8 cellular contexts compared by ENCODE assay signal in the genomic region with DNA sequence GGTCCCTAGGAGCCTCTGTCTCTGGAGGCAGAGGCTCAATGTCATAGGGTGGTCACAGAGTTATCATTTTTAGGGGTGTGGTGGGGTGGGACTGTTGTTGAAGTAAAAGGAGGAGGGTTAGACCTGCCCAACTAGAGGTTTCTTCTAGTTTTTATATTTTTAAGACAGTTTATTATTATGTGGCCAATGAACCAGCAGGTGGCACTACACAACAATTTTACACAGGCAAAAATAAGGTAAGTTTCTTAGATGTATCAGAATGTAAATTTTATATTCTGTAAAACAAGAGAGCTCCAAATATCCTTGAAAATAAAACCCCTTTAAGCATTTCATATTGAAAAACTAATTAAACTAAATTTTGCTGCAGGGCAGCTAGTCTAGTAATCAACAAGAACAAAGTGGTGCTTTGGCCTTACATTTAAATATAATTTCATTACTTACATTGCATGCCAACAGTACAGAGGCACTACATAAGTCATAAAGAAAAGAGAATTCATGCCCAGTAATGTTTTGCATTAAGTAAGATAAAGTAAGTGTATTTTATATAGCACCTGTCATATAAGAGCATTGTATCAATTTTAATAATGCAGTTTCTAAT. TPM values are rescaled to one million over a fixed set of nuclear protein-coding genes. Genes with fewer than 3 reads are reported as not detected.
DNase-seq lines count a peak whose midpoint lies in the region; ATAC-seq, FAIRE-seq and TF ChIP-seq lines count a peak whose summit lies in the region.
"Had no signal": no experiment of that assay in that cellular context is flagged by ENCODE, and none has a peak within 500 bp of the region (broad histone marks: within the 10 kb centered on the region; RNA-seq: fewer than 3 reads in every experiment).

No MANE protein-coding gene starts in this region.

- H3K9me3 ChIP-seq in liver (ENCODE audit: control insufficient read depth in 4 of 4, low read length in 3 of 4) = no peaks in the 10 kb centered on the region

- TF ChIP-seq RAD21 in liver (IDR thresholded peaks at IDR 0.05) = peak; percentile 81 to 84

- no peak overlapping the region for H3K9ac ChIP-seq in liver (ENCODE audit: low read depth in 1 of 2, low read length in 2 of 2)

- H3K27me3 ChIP-seq in liver (ENCODE audit: control insufficient read depth in 4 of 4, insufficient read depth in 4 of 4, low read length in 3 of 4) = no peaks in the 10 kb centered on the region

- H3K36me3 ChIP-seq in liver (ENCODE audit: control insufficient read depth in 4 of 4, insufficient read depth in 3 of 4, low read depth in 1 of 4, low read length in 3 of 4) = no peaks in the 10 kb centered on the region

- DNase-seq in D341Med (ENCODE audit: low spot score) (peak; percentile 39), GM20000 (ENCODE audit: low spot score) (peak; percentile 19), NCI-H446 treated with DMSO at 0.1 percent for 48 hours (lab: John Stamatoyannopoulos, UW) (peak; percentile 2), brain pericyte (ENCODE audit: low read depth, low spot score) (peak; percentile 11), urothelium cell line (ENCODE audit: low spot score) (peak; percentile 25)

- TF ChIP-seq CTCF in GM20000 (IDR thresholded peaks at IDR 0.05; ENCODE audit: extremely low read depth, missing control alignments) (peak; percentile 16), liver (IDR thresholded peaks at IDR 0.05; ENCODE audit: low read depth, low read length, missing input control) (peak; percentile 60)

- peaks cover 0 to 10% (median 2%) of the 10 kb centered on the region in 4 donors for H3K4me1 ChIP-seq in liver (ENCODE audit: control insufficient read depth in 4 of 4, insufficient read depth in 4 of 4, low read length in 3 of 4)

- no peak for ATAC-seq in GM19035 (IDR thresholded peaks at IDR 0.05; ENCODE audit: unreplicated experiment)

- H3K27ac ChIP-seq in liver (ENCODE audit: low read depth in 1 of 2, low read length in 2 of 2) = no peak overlapping the region

- no peak overlapping the region for H3K4me3 ChIP-seq in liver (ENCODE audit: low read depth in 1 of 3, low read length in 3 of 3)

- no peak for FAIRE-seq in urothelium cell line (lab: Jason Lieb, UNC)

TF ChIP-seq in liver, 16 proteins besides CTCF, POLR2A, EP300 and RAD21:
- no peak for TF ChIP-seq NR2F2 (IDR thresholded peaks at IDR 0.05)
- TF ChIP-seq, protein P1, sequence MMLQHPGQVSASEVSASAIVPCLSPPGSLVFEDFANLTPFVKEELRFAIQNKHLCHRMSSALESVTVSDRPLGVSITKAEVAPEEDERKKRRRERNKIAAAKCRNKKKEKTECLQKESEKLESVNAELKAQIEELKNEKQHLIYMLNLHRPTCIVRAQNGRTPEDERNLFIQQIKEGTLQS (IDR thresholded peaks at IDR 0.05) = no peak
- no peak for TF ChIP-seq GABPA (IDR thresholded peaks at IDR 0.05 in 1 of 2, conservative IDR thresholded peaks at IDR 0.05 in 1 of 2)
- TF ChIP-seq TAF1 (conservative IDR thresholded peaks at IDR 0.05) = no peak
- TF ChIP-seq, protein P2, sequence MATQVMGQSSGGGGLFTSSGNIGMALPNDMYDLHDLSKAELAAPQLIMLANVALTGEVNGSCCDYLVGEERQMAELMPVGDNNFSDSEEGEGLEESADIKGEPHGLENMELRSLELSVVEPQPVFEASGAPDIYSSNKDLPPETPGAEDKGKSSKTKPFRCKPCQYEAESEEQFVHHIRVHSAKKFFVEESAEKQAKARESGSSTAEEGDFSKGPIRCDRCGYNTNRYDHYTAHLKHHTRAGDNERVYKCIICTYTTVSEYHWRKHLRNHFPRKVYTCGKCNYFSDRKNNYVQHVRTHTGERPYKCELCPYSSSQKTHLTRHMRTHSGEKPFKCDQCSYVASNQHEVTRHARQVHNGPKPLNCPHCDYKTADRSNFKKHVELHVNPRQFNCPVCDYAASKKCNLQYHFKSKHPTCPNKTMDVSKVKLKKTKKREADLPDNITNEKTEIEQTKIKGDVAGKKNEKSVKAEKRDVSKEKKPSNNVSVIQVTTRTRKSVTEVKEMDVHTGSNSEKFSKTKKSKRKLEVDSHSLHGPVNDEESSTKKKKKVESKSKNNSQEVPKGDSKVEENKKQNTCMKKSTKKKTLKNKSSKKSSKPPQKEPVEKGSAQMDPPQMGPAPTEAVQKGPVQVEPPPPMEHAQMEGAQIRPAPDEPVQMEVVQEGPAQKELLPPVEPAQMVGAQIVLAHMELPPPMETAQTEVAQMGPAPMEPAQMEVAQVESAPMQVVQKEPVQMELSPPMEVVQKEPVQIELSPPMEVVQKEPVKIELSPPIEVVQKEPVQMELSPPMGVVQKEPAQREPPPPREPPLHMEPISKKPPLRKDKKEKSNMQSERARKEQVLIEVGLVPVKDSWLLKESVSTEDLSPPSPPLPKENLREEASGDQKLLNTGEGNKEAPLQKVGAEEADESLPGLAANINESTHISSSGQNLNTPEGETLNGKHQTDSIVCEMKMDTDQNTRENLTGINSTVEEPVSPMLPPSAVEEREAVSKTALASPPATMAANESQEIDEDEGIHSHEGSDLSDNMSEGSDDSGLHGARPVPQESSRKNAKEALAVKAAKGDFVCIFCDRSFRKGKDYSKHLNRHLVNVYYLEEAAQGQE (IDR thresholded peaks at IDR 0.05) = no peak
- TF ChIP-seq EGR1 (IDR thresholded peaks at IDR 0.05; ENCODE audit: low read depth in 2 of 2) = no peak
- no peak for TF ChIP-seq HNF4A (conservative IDR thresholded peaks at IDR 0.05)
TF ChIP-seq in liver: peak in this region for 0.

RNA-seq across cellular contexts. Expression of a gene that starts 22.2 kb away (rescaled TPM):
- total RNA-seq in liver = under 1 TPM in 1 of 2 donors, not detected in 1; 0.08 TPM
- not detected for polyA plus RNA-seq in liver
- total RNA-seq: activated CD8-positive, alpha-beta memory T cell treated with anti-CD3 and anti-CD28 coated beads for 36 hours had no signal
